Comparison of ENCODE assay signal across 13 cellular contexts in the genomic region with DNA sequence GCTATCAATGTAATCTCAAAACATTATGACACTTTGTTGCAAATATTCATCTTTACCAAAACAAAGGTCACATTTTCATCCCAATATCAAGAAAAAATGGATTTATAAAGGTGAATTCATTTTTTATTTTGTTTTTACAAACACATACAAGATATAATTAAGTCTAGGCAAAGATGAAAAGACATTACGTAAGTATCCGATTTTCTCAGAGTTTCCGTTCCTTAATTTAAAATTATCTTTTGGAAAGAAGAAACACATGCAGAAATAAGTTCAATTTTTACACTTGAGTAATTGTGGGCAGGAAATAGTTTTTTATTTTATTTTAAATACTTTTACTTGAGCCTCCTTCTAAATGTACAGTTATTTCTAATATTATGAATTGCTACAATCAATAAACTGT. TPM values are rescaled to one million over a fixed set of nuclear protein-coding genes. Genes with fewer than 3 reads are reported as not detected.
A peak's percentile ranks its signal among the peaks of the same experiment; 100 is the strongest.
DNase-seq lines count a peak whose midpoint lies in the region; ATAC-seq lines count a peak whose summit lies in the region.
"Had no signal": no experiment of that assay in that cellular context is flagged by ENCODE, and none has a peak within 500 bp of the region (broad histone marks: within the 10 kb centered on the region; RNA-seq: fewer than 3 reads in every experiment).

No MANE protein-coding gene starts in this region.

- peak overlapping the region; percentile 13 to 75 (median 61) for H3K4me3 Mint-ChIP-seq in IgD-negative memory B cell
- peak overlapping the region; percentile 78 for H3K4me3 Mint-ChIP-seq in activated T-helper 17 cell treated with anti-CD3 and anti-CD28 coated beads, Interleukin-2, amount 50 U/mL, for 72 hours

- peak; percentile 72 for DNase-seq in CD1c-positive myeloid dendritic cell (ENCODE audit: extremely low spot score)
- DNase-seq in myocyte (ENCODE audit: low read depth) = peak; percentile 22
- DNase-seq in DMS153 (lab: John Stamatoyannopoulos, UW) = no peak
- DNase-seq in 8988T = no peak
- DNase-seq in NCI-H2107 treated with DMSO at 0.1 percent for 48 hours (lab: John Stamatoyannopoulos, UW; ENCODE audit: unreplicated experiment) = no peak
- no peak for DNase-seq in Kasumi-1 (lab: John Stamatoyannopoulos, UW)
- DNase-seq: effector memory CD4-positive, alpha-beta T cell; NCI-H1105; RPMI8226; small intestine; stimulated activated naive CD4-positive, alpha-beta T cell treated with Interleukin-2 at 50 U/mL for 16 hours had no signal

- H3K9me3 Mint-ChIP-seq in IgD-negative memory B cell = no peaks in the 10 kb centered on the region
- no peaks in the 10 kb centered on the region for H3K9me3 Mint-ChIP-seq in activated T-helper 17 cell treated with anti-CD3 and anti-CD28 coated beads, Interleukin-2, amount 50 U/mL, for 72 hours

- no peaks in the 10 kb centered on the region for H3K36me3 Mint-ChIP-seq in IgD-negative memory B cell
- no peaks in the 10 kb centered on the region for H3K36me3 Mint-ChIP-seq in activated T-helper 17 cell treated with anti-CD3 and anti-CD28 coated beads, Interleukin-2, amount 50 U/mL, for 72 hours (ENCODE audit: low read depth)

- H3K27me3 Mint-ChIP-seq in IgD-negative memory B cell = no peaks in the 10 kb centered on the region
- H3K27me3 Mint-ChIP-seq in activated T-helper 17 cell treated with anti-CD3 and anti-CD28 coated beads, Interleukin-2, amount 50 U/mL, for 72 hours = no peaks in the 10 kb centered on the region

- H3K4me1 Mint-ChIP-seq in IgD-negative memory B cell = peaks cover 27 to 32% (median 27%) of the 10 kb centered on the region in 3 donors
- H3K4me1 Mint-ChIP-seq in activated T-helper 17 cell treated with anti-CD3 and anti-CD28 coated beads, Interleukin-2, amount 50 U/mL, for 72 hours = peaks cover 17% of the 10 kb centered on the region

- no peak for ATAC-seq in activated T-helper 17 cell treated with anti-CD3 and anti-CD28 coated beads, Interleukin-2, amount 50 U/mL, for 72 hours (replicated peaks)

- peak overlapping the region in 2 of 3 donors; percentile 51 for H3K27ac Mint-ChIP-seq in IgD-negative memory B cell
- H3K27ac Mint-ChIP-seq in activated T-helper 17 cell treated with anti-CD3 and anti-CD28 coated beads, Interleukin-2, amount 50 U/mL, for 72 hours = peak overlapping the region; percentile 87

RNA-seq across cellular contexts. Expression of a gene that starts 24.6 kb away (rescaled TPM):
- polyA plus RNA-seq in IgD-negative memory B cell = 0.05 TPM
- 1 to 10 TPM; 5.6 to 6.1 TPM for total RNA-seq in activated T-helper 17 cell treated with anti-CD3 and anti-CD28 coated beads, Interleukin-2, amount 50 U/mL, for 72 hours
- 3.8 and 5.4 TPM in 2 replicates for total RNA-seq in myocyte
- 6.2 TPM for polyA plus RNA-seq in myocyte (2012)

Comparison
In these comparisons a context has a peak if more than half of its experiments do, and no peak if none do; other contexts are left out.
1. DNase-seq: peak in CD1c-positive myeloid dendritic cell (single experiment) and myocyte (single experiment); none in DMS153 (single experiment), 8988T (single experiment), NCI-H2107 treated with DMSO at 0.1 percent for 48 hours (single experiment) and Kasumi-1 (0 of 2).